1 cellular context compared by ENCODE assay signal in the genomic region with DNA sequence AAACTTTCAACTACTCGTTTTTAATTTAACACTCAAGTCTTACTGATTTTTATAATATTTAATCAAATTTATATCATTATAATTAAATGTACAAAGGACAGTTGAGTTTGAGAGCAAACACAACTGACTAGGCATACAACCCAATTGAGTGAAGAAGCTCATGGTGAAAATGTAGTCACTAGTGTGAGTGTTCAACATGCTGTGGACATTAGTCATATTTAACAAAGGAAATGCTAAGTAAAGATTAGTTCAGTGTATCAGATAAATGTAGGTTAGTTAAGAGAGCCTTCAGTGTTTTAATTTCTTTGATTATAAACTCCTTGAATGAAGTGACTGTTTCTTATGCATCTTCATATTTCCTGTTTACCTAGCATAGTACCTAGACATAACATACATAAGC.
TF ChIP-seq lines count a peak whose summit lies in the region.

No MANE protein-coding gene starts in this region.

TF ChIP-seq in GM12878, 131 proteins besides CTCF, POLR2A, EP300 and RAD21 (continued from another document):
- TF ChIP-seq BCLAF1 (IDR thresholded peaks at IDR 0.05) (no peak), MTA2 (IDR thresholded peaks at IDR 0.05; ENCODE audit: low read depth) (no peak), BHLHE40 (IDR thresholded peaks at IDR 0.05; ENCODE audit: borderline replicate concordance in 1 of 2, low read depth in 2 of 2, low read length in 1 of 2) (no peak), ELK1 (IDR thresholded peaks at IDR 0.05; ENCODE audit: low read depth, low read length) (no peak), SRF (IDR thresholded peaks at IDR 0.05; ENCODE audit: low read depth in 2 of 2, low read length in 2 of 2) (no peak), NFIC (IDR thresholded peaks at IDR 0.05; ENCODE audit: low read depth, low read length) (no peak), YY1 (IDR thresholded peaks at IDR 0.05; ENCODE audit: low read depth, low read length) (no peak), SUZ12 (IDR thresholded peaks at IDR 0.05; ENCODE audit: unreplicated experiment) (no peak), CEBPB (IDR thresholded peaks at IDR 0.05; ENCODE audit: borderline replicate concordance in 1 of 2, low read depth in 2 of 2, low read length in 2 of 2) (no peak), NFYA (IDR thresholded peaks at IDR 0.05; ENCODE audit: borderline replicate concordance, low read depth, low read length) (no peak), EGR1 (IDR thresholded peaks at IDR 0.05; ENCODE audit: borderline replicate concordance in 1 of 2, low read depth in 2 of 2, low read length in 2 of 2) (no peak)
- TF ChIP-seq, protein P1, sequence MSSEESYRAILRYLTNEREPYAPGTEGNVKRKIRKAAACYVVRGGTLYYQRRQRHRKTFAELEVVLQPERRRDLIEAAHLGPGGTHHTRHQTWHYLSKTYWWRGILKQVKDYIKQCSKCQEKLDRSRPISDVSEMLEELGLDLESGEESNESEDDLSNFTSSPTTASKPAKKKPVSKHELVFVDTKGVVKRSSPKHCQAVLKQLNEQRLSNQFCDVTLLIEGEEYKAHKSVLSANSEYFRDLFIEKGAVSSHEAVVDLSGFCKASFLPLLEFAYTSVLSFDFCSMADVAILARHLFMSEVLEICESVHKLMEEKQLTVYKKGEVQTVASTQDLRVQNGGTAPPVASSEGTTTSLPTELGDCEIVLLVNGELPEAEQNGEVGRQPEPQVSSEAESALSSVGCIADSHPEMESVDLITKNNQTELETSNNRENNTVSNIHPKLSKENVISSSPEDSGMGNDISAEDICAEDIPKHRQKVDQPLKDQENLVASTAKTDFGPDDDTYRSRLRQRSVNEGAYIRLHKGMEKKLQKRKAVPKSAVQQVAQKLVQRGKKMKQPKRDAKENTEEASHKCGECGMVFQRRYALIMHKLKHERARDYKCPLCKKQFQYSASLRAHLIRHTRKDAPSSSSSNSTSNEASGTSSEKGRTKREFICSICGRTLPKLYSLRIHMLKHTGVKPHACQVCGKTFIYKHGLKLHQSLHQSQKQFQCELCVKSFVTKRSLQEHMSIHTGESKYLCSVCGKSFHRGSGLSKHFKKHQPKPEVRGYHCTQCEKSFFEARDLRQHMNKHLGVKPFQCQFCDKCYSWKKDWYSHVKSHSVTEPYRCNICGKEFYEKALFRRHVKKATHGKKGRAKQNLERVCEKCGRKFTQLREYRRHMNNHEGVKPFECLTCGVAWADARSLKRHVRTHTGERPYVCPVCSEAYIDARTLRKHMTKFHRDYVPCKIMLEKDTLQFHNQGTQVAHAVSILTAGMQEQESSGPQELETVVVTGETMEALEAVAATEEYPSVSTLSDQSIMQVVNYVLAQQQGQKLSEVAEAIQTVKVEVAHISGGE (CRISPR knock-in tag; IDR thresholded peaks at IDR 0.05), result no peak
TF ChIP-seq in GM12878: peak in this region for 0.
